Comparison of ENCODE assay signal across 22 cellular contexts in genomic region chr4:149910604-149911367, GRCh38.
DNase-seq lines count a peak whose midpoint lies in the region; ATAC-seq and TF ChIP-seq lines count a peak whose summit lies in the region.
"Had no signal": no experiment of that assay in that cellular context is flagged by ENCODE, and none has a peak within 500 bp of the region (broad histone marks: within the 10 kb centered on the region; RNA-seq: fewer than 3 reads in every experiment).

No MANE protein-coding gene starts in this region.

- H2BK12ac ChIP-seq in H9 (ENCODE audit: insufficient read length, low read depth, low read length), result no peak overlapping the region

- no peak overlapping the region for H3K27ac ChIP-seq in H9 (ENCODE audit: insufficient read length, low read depth, low read length)
- H3K27ac ChIP-seq: RWPE1, SJCRH30 had no signal

- no peak overlapping the region for H2AK5ac ChIP-seq in H9 (ENCODE audit: insufficient read length, low read length)

- H3K9me3 ChIP-seq in adipocyte (ENCODE audit: control insufficient read depth, low read length) (no peaks in the 10 kb centered on the region), H9 (ENCODE audit: control insufficient read depth, low read depth, low read length) (no peaks in the 10 kb centered on the region)
- H3K9me3 ChIP-seq: SJCRH30 had no signal

- H3K4ac ChIP-seq in H9 (ENCODE audit: low read depth, low read length), result no peak overlapping the region

- H2BK20ac ChIP-seq in H9 (ENCODE audit: low read depth, low read length, poor library complexity, severe bottlenecking), result no peak overlapping the region

- H3K4me3 ChIP-seq in adipocyte (ENCODE audit: low read length), result no peak overlapping the region
- H3K4me3 ChIP-seq: GM12878, SJCRH30 had no signal

- no peak overlapping the region for H2AFZ ChIP-seq in H9 (ENCODE audit: low read length)

- H3K56ac ChIP-seq in H9 (ENCODE audit: insufficient read length, low read depth, low read length), result no peak overlapping the region

- WGBS in H9 (ENCODE audit: extremely low coverage, insufficient read length, low lambda C conversion rate), result no CpG with 5 or more reads among the region's 2 CpGs

- H4K5ac ChIP-seq in H9 (ENCODE audit: insufficient read length, low read depth, low read length), result no peak overlapping the region

- H3K9me3 Mint-ChIP-seq in stimulated activated memory B cell treated with anti-CD40 and anti-IgM and Interleukin-4, amounts not matched to agents 10 μg/mL and 1 μg/mL and 100 μg/mL, for 72 hours, result no peaks in the 10 kb centered on the region
- no peaks in the 10 kb centered on the region; a peak in 1 of 5 replicates for H3K9me3 Mint-ChIP-seq in H9
- H3K9me3 Mint-ChIP-seq in activated naive CD4-positive, alpha-beta T cell treated with anti-CD3 and anti-CD28 coated beads, Interleukin-2, amount 50 U/mL, for 72 hours, result no peaks in the 10 kb centered on the region
- H3K9me3 Mint-ChIP-seq: CD4-positive, alpha-beta memory T cell; IgD-negative memory B cell had no signal

- H2BK120ac ChIP-seq in H9 (ENCODE audit: low read depth, low read length, poor library complexity, severe bottlenecking), result no peak overlapping the region

- no peak overlapping the region for H3T11ph ChIP-seq in H9 (ENCODE audit: low read length)

- H2BK5ac ChIP-seq in H9 (ENCODE audit: insufficient read length, low read length), result no peak overlapping the region

- H4K20me1 ChIP-seq in H9 (ENCODE audit: control insufficient read depth, insufficient read depth, insufficient read length), result no peaks in the 10 kb centered on the region

- DNase-seq in adipocyte (ENCODE audit: low read depth), result peak; percentile 24
- DNase-seq in fibroblast of peridontal ligament (ENCODE audit: extremely low read depth), result peak; percentile 6
- DNase-seq in H9, result no peak
- no peak for DNase-seq in activated naive CD4-positive, alpha-beta T cell treated with anti-CD3 and anti-CD28 coated beads, Interleukin-2, amount 50 U/mL, for 72 hours (ENCODE audit: low spot score in 2 of 2)
- DNase-seq in GM19238 (ENCODE audit: insufficient read length, low spot score), result no peak
- DNase-seq: CD4-positive, alpha-beta memory T cell; DND-41; GDM1; Kasumi-1; MM.1S; NCI-H1092 treated with DMSO at 0.1 percent for 48 hours; NCI-H1694; NCI-H2107; NCI-H2227 treated with DMSO at 0.1 percent for 48 hours; NCI-H524 treated with DMSO at 0.1 percent for 48 hours; SJCRH30 had no signal

- H3K14ac ChIP-seq in H9 (ENCODE audit: insufficient read depth, low read length), result no peak overlapping the region

- no peak overlapping the region for H3K27ac Mint-ChIP-seq in stimulated activated memory B cell treated with anti-CD40 and anti-IgM and Interleukin-4, amounts not matched to agents 10 μg/mL and 1 μg/mL and 100 μg/mL, for 72 hours
- H3K27ac Mint-ChIP-seq in H9, result no peak overlapping the region; a peak in 1 of 7 replicates
- no peak overlapping the region for H3K27ac Mint-ChIP-seq in activated naive CD4-positive, alpha-beta T cell treated with anti-CD3 and anti-CD28 coated beads, Interleukin-2, amount 50 U/mL, for 72 hours
- H3K27ac Mint-ChIP-seq: CD4-positive, alpha-beta memory T cell; IgD-negative memory B cell had no signal

- H3K4me1 ChIP-seq in adipocyte (ENCODE audit: control insufficient read depth, insufficient read depth, low read length) (no peaks in the 10 kb centered on the region), H9 (ENCODE audit: insufficient read depth, low read length) (no peaks in the 10 kb centered on the region; the same call in 1 of the 2 replicates)

- H3K23me2 ChIP-seq in H9 (ENCODE audit: insufficient read length, low read depth, low read length, poor library complexity, severe bottlenecking), result no peaks in the 10 kb centered on the region

- no peaks in the 10 kb centered on the region for H3K4me1 Mint-ChIP-seq in stimulated activated memory B cell treated with anti-CD40 and anti-IgM and Interleukin-4, amounts not matched to agents 10 μg/mL and 1 μg/mL and 100 μg/mL, for 72 hours
- H3K4me1 Mint-ChIP-seq in H9, result peaks cover 8% of the 10 kb centered on the region in 2 experiments; a peak in 3 of 4 replicates
- H3K4me1 Mint-ChIP-seq: CD4-positive, alpha-beta memory T cell; IgD-negative memory B cell had no signal

- H4K91ac ChIP-seq in H9 (ENCODE audit: insufficient read length, low read depth, low read length), result no peak overlapping the region

- H3K36me3 Mint-ChIP-seq in stimulated activated memory B cell treated with anti-CD40 and anti-IgM and Interleukin-4, amounts not matched to agents 10 μg/mL and 1 μg/mL and 100 μg/mL, for 72 hours, result no peaks in the 10 kb centered on the region
- H3K36me3 Mint-ChIP-seq in H9 (ENCODE audit: insufficient read depth in 1 of 3, low read depth in 3 of 3), result no peaks in the 10 kb centered on the region
- H3K36me3 Mint-ChIP-seq in activated naive CD4-positive, alpha-beta T cell treated with anti-CD3 and anti-CD28 coated beads, Interleukin-2, amount 50 U/mL, for 72 hours, result peaks cover 0 to 4% of the 10 kb centered on the region in 2 donors
- H3K36me3 Mint-ChIP-seq: CD4-positive, alpha-beta memory T cell; IgD-negative memory B cell had no signal

- no peak for TF ChIP-seq CTCF in H9 (conservative IDR thresholded peaks at IDR 0.05)

- no peaks in the 10 kb centered on the region for H3K27me3 ChIP-seq in adipocyte (replicated peaks; ENCODE audit: control insufficient read depth, insufficient read depth, low read length)
- no peaks in the 10 kb centered on the region for H3K27me3 ChIP-seq in H9 (ENCODE audit: insufficient read depth, low read length)
- H3K27me3 ChIP-seq: SJCRH30 had no signal

- H3K4me3 Mint-ChIP-seq in stimulated activated memory B cell treated with anti-CD40 and anti-IgM and Interleukin-4, amounts not matched to agents 10 μg/mL and 1 μg/mL and 100 μg/mL, for 72 hours, result no peak overlapping the region
- no peak overlapping the region for H3K4me3 Mint-ChIP-seq in H9
- H3K4me3 Mint-ChIP-seq: CD4-positive, alpha-beta memory T cell; IgD-negative memory B cell had no signal

- H2BK15ac ChIP-seq in H9 (ENCODE audit: low read depth, low read length), result no peak overlapping the region

- H3K23ac ChIP-seq in H9 (ENCODE audit: insufficient read length, low read depth, low read length), result no peak overlapping the region

- no peaks in the 10 kb centered on the region for H3K36me3 ChIP-seq in adipocyte (ENCODE audit: control insufficient read depth, insufficient read depth, low read length, severe bottlenecking)
- H3K36me3 ChIP-seq: SJCRH30 had no signal

- H4K8ac ChIP-seq in H9 (replicated peaks; ENCODE audit: insufficient read length, low read depth, low read length), result no peak overlapping the region

- H3K18ac ChIP-seq in H9 (ENCODE audit: insufficient read length, low read depth, low read length), result no peak overlapping the region

- H3K4me2 ChIP-seq in H9 (ENCODE audit: insufficient read depth, insufficient read length, low read length), result no peak overlapping the region

- H3K79me2 ChIP-seq in H9 (ENCODE audit: insufficient read depth, low read length), result no peaks in the 10 kb centered on the region

- H3K9ac ChIP-seq in adipocyte (ENCODE audit: low read length) (no peak overlapping the region), H9 (ENCODE audit: extremely low read depth, insufficient read length, low read length) (no peak overlapping the region)

- peak; percentile 49 for ATAC-seq in GM21619 (IDR thresholded peaks at IDR 0.05; ENCODE audit: unreplicated experiment)
- peak; percentile 20 for ATAC-seq in stimulated activated memory B cell treated with anti-CD40 and anti-IgM and Interleukin-4, amounts not matched to agents 10 μg/mL and 1 μg/mL and 100 μg/mL, for 72 hours
- ATAC-seq in activated naive CD4-positive, alpha-beta T cell treated with anti-CD3 and anti-CD28 coated beads, Interleukin-2, amount 50 U/mL, for 72 hours, result no peak
- no peak for ATAC-seq in GM21367 (IDR thresholded peaks at IDR 0.05; ENCODE audit: unreplicated experiment)
- ATAC-seq: GM12878 had no signal

- no peaks in the 10 kb centered on the region for H3K27me3 Mint-ChIP-seq in stimulated activated memory B cell treated with anti-CD40 and anti-IgM and Interleukin-4, amounts not matched to agents 10 μg/mL and 1 μg/mL and 100 μg/mL, for 72 hours
- no peaks in the 10 kb centered on the region for H3K27me3 Mint-ChIP-seq in H9 (ENCODE audit: low read depth)
- H3K27me3 Mint-ChIP-seq: CD4-positive, alpha-beta memory T cell; IgD-negative memory B cell had no signal

- no peaks in the 10 kb centered on the region for H3K79me1 ChIP-seq in H9 (ENCODE audit: insufficient read depth, low read depth, low read length, poor library complexity, severe bottlenecking)

Comparison
In these comparisons a context has a peak if more than half of its experiments do, and no peak if none do; other contexts are left out.
1. ATAC-seq: peak in GM21619 (single experiment) and stimulated activated memory B cell treated with anti-CD40 and anti-IgM and Interleukin-4, amounts not matched to agents 10 μg/mL and 1 μg/mL and 100 μg/mL, for 72 hours (single experiment); none in activated naive CD4-positive, alpha-beta T cell treated with anti-CD3 and anti-CD28 coated beads, Interleukin-2, amount 50 U/mL, for 72 hours (0 of 2) and GM21367 (single experiment).
2. DNase-seq: peak in adipocyte (single experiment) and fibroblast of peridontal ligament (single experiment); none in H9 (single experiment), activated naive CD4-positive, alpha-beta T cell treated with anti-CD3 and anti-CD28 coated beads, Interleukin-2, amount 50 U/mL, for 72 hours (0 of 2) and GM19238 (single experiment).